Comparison of ENCODE assay signal across 1 cellular context in genomic region chr14:103078420-103078749, GRCh38.
TF ChIP-seq lines count a peak whose summit lies in the region.

No MANE protein-coding gene starts in this region.

TF ChIP-seq in HepG2, 621 proteins besides CTCF, POLR2A, EP300 and RAD21 (continues in another document):
- TF ChIP-seq ZSCAN5A (CRISPR knock-in tag; IDR thresholded peaks at IDR 0.05; ENCODE audit: borderline replicate concordance) (no peak), NPAS2 (CRISPR knock-in tag; IDR thresholded peaks at IDR 0.05; ENCODE audit: borderline replicate concordance) (no peak), CREBL2 (CRISPR knock-in tag; IDR thresholded peaks at IDR 0.05; ENCODE audit: borderline replicate concordance) (no peak), ZNF331 (CRISPR knock-in tag; IDR thresholded peaks at IDR 0.05) (0 out of 2 replicates have a peak, but pooled peaks have one; percentile 21), SMC3 (IDR thresholded peaks at IDR 0.05; ENCODE audit: low read length) (peak; percentile 68), ZNF770 (CRISPR knock-in tag; IDR thresholded peaks at IDR 0.05) (peak; percentile 65), ZNF136 (CRISPR knock-in tag; IDR thresholded peaks at IDR 0.05; ENCODE audit: low read depth) (no peak), ETV6 (CRISPR knock-in tag; conservative IDR thresholded peaks at IDR 0.05) (no peak), ZNF772 (CRISPR knock-in tag; IDR thresholded peaks at IDR 0.05) (no peak), REXO4 (CRISPR knock-in tag; IDR thresholded peaks at IDR 0.05; ENCODE audit: borderline replicate concordance) (no peak), ZNF446 (CRISPR knock-in tag; IDR thresholded peaks at IDR 0.05) (no peak), ZNF263 (CRISPR knock-in tag; IDR thresholded peaks at IDR 0.05) (peak; percentile 66; the same call in 1 of the 2 replicates), CHD4 (IDR thresholded peaks at IDR 0.05; ENCODE audit: borderline replicate concordance, low read length) (no peak), ZBED4 (CRISPR knock-in tag; IDR thresholded peaks at IDR 0.05; ENCODE audit: borderline replicate concordance) (no peak), IKZF5 (CRISPR knock-in tag; IDR thresholded peaks at IDR 0.05) (no peak), ZFP1 (CRISPR knock-in tag; IDR thresholded peaks at IDR 0.05) (no peak), ZBTB7A (CRISPR knock-in tag; IDR thresholded peaks at IDR 0.05) (no peak), ZNF784 (CRISPR knock-in tag; IDR thresholded peaks at IDR 0.05; ENCODE audit: borderline replicate concordance) (no peak), HNRNPUL1 (IDR thresholded peaks at IDR 0.05; ENCODE audit: low read depth, low read length) (no peak), STAG1 (CRISPR knock-in tag; IDR thresholded peaks at IDR 0.05) (peak; percentile 88), RNF219 (CRISPR knock-in tag; IDR thresholded peaks at IDR 0.05) (no peak), KDM2A (CRISPR knock-in tag; IDR thresholded peaks at IDR 0.05; ENCODE audit: borderline replicate concordance, low read depth) (peak; percentile 46; the same call in 1 of the 2 replicates), ZNF782 (CRISPR knock-in tag; IDR thresholded peaks at IDR 0.05; ENCODE audit: borderline replicate concordance) (no peak), ZNF678 (CRISPR knock-in tag; IDR thresholded peaks at IDR 0.05) (no peak), XRCC5 (optimal IDR thresholded peaks at IDR 0.05; ENCODE audit: low read length) (peak; percentile 79), ZNF670 (CRISPR knock-in tag; IDR thresholded peaks at IDR 0.05; ENCODE audit: borderline replicate concordance) (no peak), ELF3 (CRISPR knock-in tag; IDR thresholded peaks at IDR 0.05) (0 out of 2 replicates have a peak, but pooled peaks have one; percentile 18), ZNF644 (CRISPR knock-in tag; IDR thresholded peaks at IDR 0.05; ENCODE audit: low read depth) (no peak), ZSCAN25 (CRISPR knock-in tag; IDR thresholded peaks at IDR 0.05) (no peak), AGO2 (optimal IDR thresholded peaks at IDR 0.05; ENCODE audit: low read depth, low read length) (no peak), NCOA1 (CRISPR knock-in tag; IDR thresholded peaks at IDR 0.05) (no peak), THYN1 (CRISPR knock-in tag; IDR thresholded peaks at IDR 0.05; ENCODE audit: borderline replicate concordance, low read depth) (no peak), MAZ (IDR thresholded peaks at IDR 0.05; ENCODE audit: borderline replicate concordance, low read depth, low read length) (no peak), MAZ (CRISPR knock-in tag; IDR thresholded peaks at IDR 0.05; ENCODE audit: low read depth) (0 out of 2 replicates have a peak, but pooled peaks have one; percentile 27), ZNF180 (CRISPR knock-in tag; IDR thresholded peaks at IDR 0.05; ENCODE audit: borderline replicate concordance, low read depth) (no peak), TIGD3 (CRISPR knock-in tag; IDR thresholded peaks at IDR 0.05; ENCODE audit: borderline replicate concordance) (no peak), KIAA2018 (CRISPR knock-in tag; IDR thresholded peaks at IDR 0.05; ENCODE audit: borderline replicate concordance) (no peak)
